In the genomic region with DNA sequence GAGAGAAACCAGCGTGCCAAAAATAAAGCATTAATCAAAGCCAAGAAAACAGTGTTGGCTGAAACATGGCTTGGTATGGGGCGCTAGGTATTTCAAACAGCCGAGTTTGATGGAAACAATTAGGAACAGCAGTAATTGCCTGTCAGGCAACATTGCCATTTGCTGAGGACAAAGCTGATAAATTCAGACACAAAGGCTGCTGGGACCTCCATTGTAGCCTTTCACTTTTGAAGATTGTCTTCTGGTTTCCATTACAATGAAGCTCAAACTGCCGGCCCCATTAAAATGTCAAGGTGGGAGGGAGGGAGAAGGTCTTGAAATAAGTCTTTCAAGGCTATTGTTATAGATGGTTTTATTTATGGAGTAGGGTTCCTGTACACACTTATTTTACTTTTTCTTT, we compare ENCODE assay signal across 2 cellular contexts.
TF ChIP-seq lines count a peak whose summit lies in the region.

No MANE protein-coding gene starts in this region.

TF ChIP-seq in WTC11, 78 proteins besides CTCF, POLR2A, EP300 and RAD21 (continued from another document):
- TF ChIP-seq, protein P1, sequence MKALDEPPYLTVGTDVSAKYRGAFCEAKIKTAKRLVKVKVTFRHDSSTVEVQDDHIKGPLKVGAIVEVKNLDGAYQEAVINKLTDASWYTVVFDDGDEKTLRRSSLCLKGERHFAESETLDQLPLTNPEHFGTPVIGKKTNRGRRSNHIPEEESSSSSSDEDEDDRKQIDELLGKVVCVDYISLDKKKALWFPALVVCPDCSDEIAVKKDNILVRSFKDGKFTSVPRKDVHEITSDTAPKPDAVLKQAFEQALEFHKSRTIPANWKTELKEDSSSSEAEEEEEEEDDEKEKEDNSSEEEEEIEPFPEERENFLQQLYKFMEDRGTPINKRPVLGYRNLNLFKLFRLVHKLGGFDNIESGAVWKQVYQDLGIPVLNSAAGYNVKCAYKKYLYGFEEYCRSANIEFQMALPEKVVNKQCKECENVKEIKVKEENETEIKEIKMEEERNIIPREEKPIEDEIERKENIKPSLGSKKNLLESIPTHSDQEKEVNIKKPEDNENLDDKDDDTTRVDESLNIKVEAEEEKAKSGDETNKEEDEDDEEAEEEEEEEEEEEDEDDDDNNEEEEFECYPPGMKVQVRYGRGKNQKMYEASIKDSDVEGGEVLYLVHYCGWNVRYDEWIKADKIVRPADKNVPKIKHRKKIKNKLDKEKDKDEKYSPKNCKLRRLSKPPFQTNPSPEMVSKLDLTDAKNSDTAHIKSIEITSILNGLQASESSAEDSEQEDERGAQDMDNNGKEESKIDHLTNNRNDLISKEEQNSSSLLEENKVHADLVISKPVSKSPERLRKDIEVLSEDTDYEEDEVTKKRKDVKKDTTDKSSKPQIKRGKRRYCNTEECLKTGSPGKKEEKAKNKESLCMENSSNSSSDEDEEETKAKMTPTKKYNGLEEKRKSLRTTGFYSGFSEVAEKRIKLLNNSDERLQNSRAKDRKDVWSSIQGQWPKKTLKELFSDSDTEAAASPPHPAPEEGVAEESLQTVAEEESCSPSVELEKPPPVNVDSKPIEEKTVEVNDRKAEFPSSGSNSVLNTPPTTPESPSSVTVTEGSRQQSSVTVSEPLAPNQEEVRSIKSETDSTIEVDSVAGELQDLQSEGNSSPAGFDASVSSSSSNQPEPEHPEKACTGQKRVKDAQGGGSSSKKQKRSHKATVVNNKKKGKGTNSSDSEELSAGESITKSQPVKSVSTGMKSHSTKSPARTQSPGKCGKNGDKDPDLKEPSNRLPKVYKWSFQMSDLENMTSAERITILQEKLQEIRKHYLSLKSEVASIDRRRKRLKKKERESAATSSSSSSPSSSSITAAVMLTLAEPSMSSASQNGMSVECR (CRISPR knock-in tag; IDR thresholded peaks at IDR 0.05; ENCODE audit: borderline replicate concordance) = no peak
- TF ChIP-seq, protein P2, sequence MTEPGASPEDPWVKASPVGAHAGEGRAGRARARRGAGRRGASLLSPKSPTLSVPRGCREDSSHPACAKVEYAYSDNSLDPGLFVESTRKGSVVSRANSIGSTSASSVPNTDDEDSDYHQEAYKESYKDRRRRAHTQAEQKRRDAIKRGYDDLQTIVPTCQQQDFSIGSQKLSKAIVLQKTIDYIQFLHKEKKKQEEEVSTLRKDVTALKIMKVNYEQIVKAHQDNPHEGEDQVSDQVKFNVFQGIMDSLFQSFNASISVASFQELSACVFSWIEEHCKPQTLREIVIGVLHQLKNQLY (CRISPR knock-in tag; IDR thresholded peaks at IDR 0.05) = no peak
- no peak for TF ChIP-seq ZNF263 (CRISPR knock-in tag; IDR thresholded peaks at IDR 0.05; ENCODE audit: low read depth)
- TF ChIP-seq, protein P3, sequence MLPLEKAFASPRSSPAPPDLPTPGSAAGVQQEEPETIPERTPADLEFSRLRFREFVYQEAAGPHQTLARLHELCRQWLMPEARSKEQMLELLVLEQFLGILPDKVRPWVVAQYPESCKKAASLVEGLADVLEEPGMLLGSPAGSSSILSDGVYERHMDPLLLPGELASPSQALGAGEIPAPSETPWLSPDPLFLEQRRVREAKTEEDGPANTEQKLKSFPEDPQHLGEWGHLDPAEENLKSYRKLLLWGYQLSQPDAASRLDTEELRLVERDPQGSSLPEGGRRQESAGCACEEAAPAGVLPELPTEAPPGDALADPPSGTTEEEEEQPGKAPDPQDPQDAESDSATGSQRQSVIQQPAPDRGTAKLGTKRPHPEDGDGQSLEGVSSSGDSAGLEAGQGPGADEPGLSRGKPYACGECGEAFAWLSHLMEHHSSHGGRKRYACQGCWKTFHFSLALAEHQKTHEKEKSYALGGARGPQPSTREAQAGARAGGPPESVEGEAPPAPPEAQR (CRISPR knock-in tag; IDR thresholded peaks at IDR 0.05) = no peak
- TF ChIP-seq, protein P4, sequence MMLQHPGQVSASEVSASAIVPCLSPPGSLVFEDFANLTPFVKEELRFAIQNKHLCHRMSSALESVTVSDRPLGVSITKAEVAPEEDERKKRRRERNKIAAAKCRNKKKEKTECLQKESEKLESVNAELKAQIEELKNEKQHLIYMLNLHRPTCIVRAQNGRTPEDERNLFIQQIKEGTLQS (CRISPR knock-in tag; conservative IDR thresholded peaks at IDR 0.05) = no peak
- TF ChIP-seq ZNF138 (CRISPR knock-in tag; conservative IDR thresholded peaks at IDR 0.05) = no peak
- no peak for TF ChIP-seq MYBL2 (CRISPR knock-in tag; IDR thresholded peaks at IDR 0.05)
- TF ChIP-seq, protein P5, sequence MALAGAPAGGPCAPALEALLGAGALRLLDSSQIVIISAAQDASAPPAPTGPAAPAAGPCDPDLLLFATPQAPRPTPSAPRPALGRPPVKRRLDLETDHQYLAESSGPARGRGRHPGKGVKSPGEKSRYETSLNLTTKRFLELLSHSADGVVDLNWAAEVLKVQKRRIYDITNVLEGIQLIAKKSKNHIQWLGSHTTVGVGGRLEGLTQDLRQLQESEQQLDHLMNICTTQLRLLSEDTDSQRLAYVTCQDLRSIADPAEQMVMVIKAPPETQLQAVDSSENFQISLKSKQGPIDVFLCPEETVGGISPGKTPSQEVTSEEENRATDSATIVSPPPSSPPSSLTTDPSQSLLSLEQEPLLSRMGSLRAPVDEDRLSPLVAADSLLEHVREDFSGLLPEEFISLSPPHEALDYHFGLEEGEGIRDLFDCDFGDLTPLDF (CRISPR knock-in tag; IDR thresholded peaks at IDR 0.05) = no peak
- TF ChIP-seq SMAD3 (CRISPR knock-in tag; IDR thresholded peaks at IDR 0.05; ENCODE audit: borderline replicate concordance) = no peak
- TF ChIP-seq, protein P6, sequence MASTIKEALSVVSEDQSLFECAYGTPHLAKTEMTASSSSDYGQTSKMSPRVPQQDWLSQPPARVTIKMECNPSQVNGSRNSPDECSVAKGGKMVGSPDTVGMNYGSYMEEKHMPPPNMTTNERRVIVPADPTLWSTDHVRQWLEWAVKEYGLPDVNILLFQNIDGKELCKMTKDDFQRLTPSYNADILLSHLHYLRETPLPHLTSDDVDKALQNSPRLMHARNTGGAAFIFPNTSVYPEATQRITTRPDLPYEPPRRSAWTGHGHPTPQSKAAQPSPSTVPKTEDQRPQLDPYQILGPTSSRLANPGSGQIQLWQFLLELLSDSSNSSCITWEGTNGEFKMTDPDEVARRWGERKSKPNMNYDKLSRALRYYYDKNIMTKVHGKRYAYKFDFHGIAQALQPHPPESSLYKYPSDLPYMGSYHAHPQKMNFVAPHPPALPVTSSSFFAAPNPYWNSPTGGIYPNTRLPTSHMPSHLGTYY (CRISPR knock-in tag; IDR thresholded peaks at IDR 0.05) = no peak
TF ChIP-seq in WTC11: peak in this region for 0.

TF ChIP-seq in SK-N-SH, 30 proteins besides CTCF, POLR2A, EP300 and RAD21 (continued from another document):
- TF ChIP-seq, protein P7, sequence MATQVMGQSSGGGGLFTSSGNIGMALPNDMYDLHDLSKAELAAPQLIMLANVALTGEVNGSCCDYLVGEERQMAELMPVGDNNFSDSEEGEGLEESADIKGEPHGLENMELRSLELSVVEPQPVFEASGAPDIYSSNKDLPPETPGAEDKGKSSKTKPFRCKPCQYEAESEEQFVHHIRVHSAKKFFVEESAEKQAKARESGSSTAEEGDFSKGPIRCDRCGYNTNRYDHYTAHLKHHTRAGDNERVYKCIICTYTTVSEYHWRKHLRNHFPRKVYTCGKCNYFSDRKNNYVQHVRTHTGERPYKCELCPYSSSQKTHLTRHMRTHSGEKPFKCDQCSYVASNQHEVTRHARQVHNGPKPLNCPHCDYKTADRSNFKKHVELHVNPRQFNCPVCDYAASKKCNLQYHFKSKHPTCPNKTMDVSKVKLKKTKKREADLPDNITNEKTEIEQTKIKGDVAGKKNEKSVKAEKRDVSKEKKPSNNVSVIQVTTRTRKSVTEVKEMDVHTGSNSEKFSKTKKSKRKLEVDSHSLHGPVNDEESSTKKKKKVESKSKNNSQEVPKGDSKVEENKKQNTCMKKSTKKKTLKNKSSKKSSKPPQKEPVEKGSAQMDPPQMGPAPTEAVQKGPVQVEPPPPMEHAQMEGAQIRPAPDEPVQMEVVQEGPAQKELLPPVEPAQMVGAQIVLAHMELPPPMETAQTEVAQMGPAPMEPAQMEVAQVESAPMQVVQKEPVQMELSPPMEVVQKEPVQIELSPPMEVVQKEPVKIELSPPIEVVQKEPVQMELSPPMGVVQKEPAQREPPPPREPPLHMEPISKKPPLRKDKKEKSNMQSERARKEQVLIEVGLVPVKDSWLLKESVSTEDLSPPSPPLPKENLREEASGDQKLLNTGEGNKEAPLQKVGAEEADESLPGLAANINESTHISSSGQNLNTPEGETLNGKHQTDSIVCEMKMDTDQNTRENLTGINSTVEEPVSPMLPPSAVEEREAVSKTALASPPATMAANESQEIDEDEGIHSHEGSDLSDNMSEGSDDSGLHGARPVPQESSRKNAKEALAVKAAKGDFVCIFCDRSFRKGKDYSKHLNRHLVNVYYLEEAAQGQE (IDR thresholded peaks at IDR 0.05; ENCODE audit: low read depth, low read length) = no peak
- TF ChIP-seq, protein P8, sequence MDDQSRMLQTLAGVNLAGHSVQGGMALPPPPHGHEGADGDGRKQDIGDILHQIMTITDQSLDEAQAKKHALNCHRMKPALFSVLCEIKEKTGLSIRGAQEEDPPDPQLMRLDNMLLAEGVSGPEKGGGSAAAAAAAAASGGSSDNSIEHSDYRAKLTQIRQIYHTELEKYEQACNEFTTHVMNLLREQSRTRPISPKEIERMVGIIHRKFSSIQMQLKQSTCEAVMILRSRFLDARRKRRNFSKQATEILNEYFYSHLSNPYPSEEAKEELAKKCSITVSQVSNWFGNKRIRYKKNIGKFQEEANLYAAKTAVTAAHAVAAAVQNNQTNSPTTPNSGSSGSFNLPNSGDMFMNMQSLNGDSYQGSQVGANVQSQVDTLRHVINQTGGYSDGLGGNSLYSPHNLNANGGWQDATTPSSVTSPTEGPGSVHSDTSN (IDR thresholded peaks at IDR 0.05) = no peak
